14 cellular contexts compared by ENCODE assay signal in genomic region chr1:98260839-98261238, GRCh38.
"Had no signal": no experiment of that assay in that cellular context is flagged by ENCODE, and none has a peak within 500 bp of the region (broad histone marks: within the 10 kb centered on the region; RNA-seq: fewer than 3 reads in every experiment).

No MANE protein-coding gene starts in this region.

- H3K9me3 Mint-ChIP-seq: naive B cell had no signal

- H3K27ac Mint-ChIP-seq: activated naive CD8-positive, alpha-beta T cell treated with anti-CD3 and anti-CD28 coated beads for 36 hours; naive B cell had no signal

- H3K27me3 ChIP-seq: neutrophil had no signal

- H3K4me1 Mint-ChIP-seq: activated naive CD8-positive, alpha-beta T cell treated with anti-CD3 and anti-CD28 coated beads for 36 hours; naive B cell had no signal

- ATAC-seq: activated T-cell treated with anti-CD3 and anti-CD28 coated beads, Interleukin-2, amount 50 U/mL, for 4 hours; left colon had no signal

- H3K9me3 ChIP-seq: neutrophil had no signal

- DNase-seq: activated CD4-positive, alpha-beta T cell treated with anti-CD3 and anti-CD28 coated beads for 1 hour; activated CD4-positive, alpha-beta T cell treated with anti-CD3 and anti-CD28 coated beads, Interleukin-2, amount 50 U/mL, for 48 hours; activated effector memory CD4-positive, alpha-beta T cell treated with anti-CD3 and anti-CD28 coated beads, Interleukin-2, amount 50 U/mL, for 16 hours; activated naive CD8-positive, alpha-beta T cell treated with anti-CD3 and anti-CD28 coated beads for 36 hours; activated T-cell treated with anti-CD3 and anti-CD28 coated beads, Interleukin-2, amount 50 U/mL, for 4 hours; anterior cingulate cortex; effector CD8-positive, alpha-beta T cell; erythroblast; left colon; naive B cell; small intestine; T-helper 9 cell had no signal

- H3K36me3 ChIP-seq: neutrophil had no signal

- H3K4me3 ChIP-seq: lung had no signal

- H3K36me3 Mint-ChIP-seq: activated naive CD8-positive, alpha-beta T cell treated with anti-CD3 and anti-CD28 coated beads for 36 hours; naive B cell had no signal

- H3K27me3 Mint-ChIP-seq: activated naive CD8-positive, alpha-beta T cell treated with anti-CD3 and anti-CD28 coated beads for 36 hours; naive B cell had no signal

- H3K27ac ChIP-seq: neutrophil had no signal

- H3K4me3 Mint-ChIP-seq: activated naive CD8-positive, alpha-beta T cell treated with anti-CD3 and anti-CD28 coated beads for 36 hours; activated T-cell treated with anti-CD3 and anti-CD28 coated beads, Interleukin-2, amount 50 U/mL, for 4 hours had no signal
